21 cellular contexts compared by ENCODE assay signal in the genomic region with DNA sequence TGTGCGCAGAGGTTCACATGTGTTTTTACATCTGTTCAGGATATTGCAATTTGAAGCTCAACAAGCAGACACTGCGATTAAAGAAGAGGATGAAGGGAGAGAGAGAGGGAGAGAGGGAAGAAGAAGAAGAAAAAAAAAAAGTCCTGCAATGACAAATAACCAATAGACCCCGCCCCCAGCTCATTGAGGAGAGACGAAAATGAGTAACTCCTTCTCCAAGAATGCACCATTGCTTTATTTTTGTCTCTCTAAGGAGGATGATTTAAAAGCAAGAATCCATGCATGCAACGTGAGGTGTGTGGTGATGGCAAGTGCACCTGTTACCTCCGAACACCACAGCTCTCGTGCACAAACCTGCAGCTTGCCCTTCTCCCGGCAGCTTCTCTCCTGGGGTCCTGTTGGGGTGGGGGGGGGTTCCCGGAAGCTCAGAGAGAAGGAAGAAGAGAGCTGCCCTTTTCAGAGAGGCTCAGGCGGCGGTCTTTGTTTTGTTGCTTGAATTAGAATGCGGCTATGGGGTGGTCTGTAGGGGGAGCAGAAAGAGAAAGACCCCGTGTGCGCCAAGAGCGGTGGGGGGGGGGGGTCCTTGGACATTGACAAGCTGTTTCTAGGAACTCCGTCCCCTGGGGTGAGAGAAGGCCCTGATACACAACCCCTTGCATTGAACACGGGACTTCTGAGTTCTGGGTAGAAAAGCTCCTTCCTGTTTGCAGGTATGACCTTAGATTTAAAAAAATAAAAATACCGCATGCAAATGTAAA.
DNase-seq lines count a peak whose midpoint lies in the region; ATAC-seq and TF ChIP-seq lines count a peak whose summit lies in the region.
"Had no signal": no experiment of that assay in that cellular context is flagged by ENCODE, and none has a peak within 500 bp of the region (broad histone marks: within the 10 kb centered on the region; RNA-seq: fewer than 3 reads in every experiment).

No MANE protein-coding gene starts in this region.

- peaks cover 0 to 5% (median 5%) of the 10 kb centered on the region in 7 donors for H3K9me3 Mint-ChIP-seq in CD4-positive, CD25-positive, alpha-beta regulatory T cell
- H3K9me3 Mint-ChIP-seq in nephron progenitor cell: peaks cover 10% of the 10 kb centered on the region
- H3K9me3 Mint-ChIP-seq: activated T-cell treated with anti-CD3 and anti-CD28 coated beads, Interleukin-2, amount 50 U/mL, for 4 hours; nephron had no signal

- no peak for ATAC-seq in CD4-positive, CD25-positive, alpha-beta regulatory T cell (ENCODE audit: low read depth in 2 of 2)
- ATAC-seq in GM21825 (IDR thresholded peaks at IDR 0.05; ENCODE audit: unreplicated experiment): no peak
- ATAC-seq: activated T-cell treated with anti-CD3 and anti-CD28 coated beads, Interleukin-2, amount 50 U/mL, for 4 hours; HCT116; K562 had no signal

- H3K4me3 Mint-ChIP-seq in CD4-positive, CD25-positive, alpha-beta regulatory T cell: peak overlapping the region in 3 of 4 donors; percentile 23 to 51 (median 43)
- peak overlapping the region; percentile 57 for H3K4me3 Mint-ChIP-seq in nephron progenitor cell
- H3K4me3 Mint-ChIP-seq: activated CD4-positive, alpha-beta memory T cell treated with anti-CD3 and anti-CD28 coated beads, Interleukin-2, amount 10 ng/mL, durations not matched to agents 7 days and 5 days; activated T-cell treated with anti-CD3 and anti-CD28 coated beads, Interleukin-2, amount 50 U/mL, for 4 hours; nephron had no signal

- H3K27ac ChIP-seq in CD4-positive, CD25-positive, alpha-beta regulatory T cell (ENCODE audit: insufficient read depth, low read length, poor library complexity, severe bottlenecking): no peak overlapping the region
- no peak overlapping the region for H3K27ac ChIP-seq in ectodermal cell (ENCODE audit: insufficient read depth, low read depth, low read length, poor library complexity, severe bottlenecking)
- H3K27ac ChIP-seq: right atrium auricular region had no signal

- peaks cover 20% of the 10 kb centered on the region for H3K27me3 Mint-ChIP-seq in CD4-positive, CD25-positive, alpha-beta regulatory T cell
- peaks cover 83% of the 10 kb centered on the region for H3K27me3 Mint-ChIP-seq in nephron progenitor cell (ENCODE audit: low read depth, poor library complexity)

- no peak overlapping the region for H3K4me3 ChIP-seq in CD4-positive, CD25-positive, alpha-beta regulatory T cell (ENCODE audit: low read depth, low read length)
- H3K4me3 ChIP-seq in H7 (ENCODE audit: insufficient read depth, low read depth, low read length) (peak overlapping the region; percentile 10), ectodermal cell (ENCODE audit: insufficient read depth, low read depth, low read length) (peak overlapping the region; percentile 17)
- H3K4me3 ChIP-seq: K562, lung, right atrium auricular region had no signal

- no peak for TF ChIP-seq CTCF in nephron progenitor cell (IDR thresholded peaks at IDR 0.05)

- 4 to 5% methylated on average over 18 of the region's 18 CpGs for WGBS in ectodermal cell, 2 experiments

- peak overlapping the region in 2 of 3 donors; percentile 38 to 47 for H3K27ac Mint-ChIP-seq in CD4-positive, CD25-positive, alpha-beta regulatory T cell
- no peak overlapping the region for H3K27ac Mint-ChIP-seq in nephron progenitor cell
- H3K27ac Mint-ChIP-seq: activated CD4-positive, alpha-beta memory T cell treated with anti-CD3 and anti-CD28 coated beads, Interleukin-2, amount 10 ng/mL, durations not matched to agents 7 days and 5 days; nephron had no signal

- H3K36me3 ChIP-seq in CD4-positive, CD25-positive, alpha-beta regulatory T cell (ENCODE audit: control insufficient read depth, insufficient read depth, low read length): no peaks in the 10 kb centered on the region
- no peaks in the 10 kb centered on the region for H3K36me3 ChIP-seq in H7 (replicated peaks; ENCODE audit: control insufficient read depth, insufficient read depth, low read length)
- H3K36me3 ChIP-seq in ectodermal cell (ENCODE audit: control insufficient read depth, insufficient read depth, low read length): no peaks in the 10 kb centered on the region
- H3K36me3 ChIP-seq: right atrium auricular region had no signal

- peaks cover 0 to 9% (median 2%) of the 10 kb centered on the region in 4 donors for H3K4me1 Mint-ChIP-seq in CD4-positive, CD25-positive, alpha-beta regulatory T cell
- peaks cover 33% of the 10 kb centered on the region for H3K4me1 Mint-ChIP-seq in nephron progenitor cell
- H3K4me1 Mint-ChIP-seq: activated CD4-positive, alpha-beta memory T cell treated with anti-CD3 and anti-CD28 coated beads, Interleukin-2, amount 10 ng/mL, durations not matched to agents 7 days and 5 days had no signal

- H3K4me1 ChIP-seq in CD4-positive, CD25-positive, alpha-beta regulatory T cell (ENCODE audit: control insufficient read depth, insufficient read depth, low read length, poor library complexity, severe bottlenecking): no peaks in the 10 kb centered on the region
- H3K4me1 ChIP-seq in ectodermal cell (ENCODE audit: control insufficient read depth, insufficient read depth, low read length): peaks cover 15% of the 10 kb centered on the region
- H3K4me1 ChIP-seq: right atrium auricular region had no signal

- peaks cover 5% of the 10 kb centered on the region for H3K27me3 ChIP-seq in CD4-positive, CD25-positive, alpha-beta regulatory T cell (ENCODE audit: control insufficient read depth, insufficient read depth, low read length)
- H3K27me3 ChIP-seq in H7 (ENCODE audit: control insufficient read depth, insufficient read depth, low read length) (peaks cover 1% of the 10 kb centered on the region), ectodermal cell (ENCODE audit: control insufficient read depth, insufficient read depth, low read length, poor library complexity, severe bottlenecking) (peaks cover 10% of the 10 kb centered on the region)
- H3K27me3 ChIP-seq: right atrium auricular region had no signal

- no peak for DNase-seq in CD4-positive, CD25-positive, alpha-beta regulatory T cell
- DNase-seq in H7: peak; percentile 75
- DNase-seq in nephron progenitor cell: peak; percentile 19
- no peak for DNase-seq in NCI-H2196 (lab: John Stamatoyannopoulos, UW; ENCODE audit: unreplicated experiment)
- no peak for DNase-seq in T-helper 2 cell
- no peak for DNase-seq in C1 segment of cervical spinal cord (lab: John Stamatoyannopoulos, UW)
- DNase-seq: activated CD4-positive, alpha-beta memory T cell treated with anti-CD3 and anti-CD28 coated beads, Interleukin-2, amount 10 ng/mL, durations not matched to agents 7 days and 5 days; activated T-cell treated with anti-CD3 and anti-CD28 coated beads, Interleukin-2, amount 50 U/mL, for 4 hours; Calu3; effector CD4-positive, alpha-beta T cell; GDM1; MV-4-11; NCI-H2029; stimulated activated naive CD4-positive, alpha-beta T cell had no signal

- H3K9me3 ChIP-seq in CD4-positive, CD25-positive, alpha-beta regulatory T cell (ENCODE audit: control insufficient read depth in 2 of 2, low read length in 2 of 2): no peaks in the 10 kb centered on the region
- H3K9me3 ChIP-seq in ectodermal cell (ENCODE audit: control insufficient read depth, low read length): no peaks in the 10 kb centered on the region
- H3K9me3 ChIP-seq: right atrium auricular region had no signal

- no peaks in the 10 kb centered on the region for H3K36me3 Mint-ChIP-seq in CD4-positive, CD25-positive, alpha-beta regulatory T cell
- H3K36me3 Mint-ChIP-seq in nephron progenitor cell (ENCODE audit: low read depth): no peaks in the 10 kb centered on the region

Comparison
In these comparisons a context has a peak if more than half of its experiments do, and no peak if none do; other contexts are left out.
1. DNase-seq: peak in H7 (single experiment) and nephron progenitor cell (single experiment); none in CD4-positive, CD25-positive, alpha-beta regulatory T cell (0 of 3), NCI-H2196 (single experiment), T-helper 2 cell (0 of 5) and C1 segment of cervical spinal cord (0 of 14).